In the genomic region with DNA sequence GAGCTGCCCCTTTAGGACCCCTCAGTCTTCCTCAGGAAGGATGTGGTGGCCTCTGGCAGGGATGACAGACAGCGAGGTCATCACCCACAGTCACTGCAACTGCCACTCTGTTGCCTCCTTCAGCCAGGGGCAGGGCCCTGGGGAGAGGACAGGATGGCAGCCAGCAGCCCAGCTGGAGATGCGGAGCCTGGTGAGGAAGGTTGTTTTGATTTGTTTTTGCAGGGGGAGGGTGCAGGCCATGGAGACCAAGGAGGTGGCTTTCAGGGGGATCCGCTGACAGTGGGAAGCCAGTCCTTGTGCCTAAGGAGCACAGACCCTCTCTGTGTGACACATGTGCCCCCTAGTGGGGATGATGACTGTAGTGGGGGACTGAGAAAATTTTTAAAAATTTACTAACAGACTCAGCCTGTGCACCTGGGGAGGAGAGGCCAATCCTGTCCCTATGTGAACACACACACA, we compare ENCODE assay signal across 8 cellular contexts. TPM values are rescaled to one million over a fixed set of nuclear protein-coding genes. Genes with fewer than 3 reads are reported as not detected.
DNase-seq lines count a peak whose midpoint lies in the region; ATAC-seq and TF ChIP-seq lines count a peak whose summit lies in the region.

No MANE protein-coding gene starts in this region.

- DNase-seq in NCI-H2227 (lab: John Stamatoyannopoulos, UW; ENCODE audit: unreplicated experiment), result peak; percentile 74
- DNase-seq in activated CD8-positive, alpha-beta memory T cell treated with anti-CD3 and anti-CD28 coated beads for 24 hours, result peak; percentile 77
- no peak for DNase-seq in epithelial cell of prostate (ENCODE audit: low read depth, low spot score)
- no peak for DNase-seq in upper lobe of right lung
- DNase-seq in NCI-H128 (lab: John Stamatoyannopoulos, UW; ENCODE audit: unreplicated experiment), result no peak

- peak; percentile 72 for ATAC-seq in upper lobe of right lung

- TF ChIP-seq CTCF in GM12872 (IDR thresholded peaks at IDR 0.05; ENCODE audit: insufficient read depth, low read depth, low read length) (peak; percentile 85), upper lobe of right lung (IDR thresholded peaks at IDR 0.05) (peak; percentile 68)

- intact Hi-C loops in upper lobe of right lung (cut with DNase I), result no loop called here

- H3K4me3 ChIP-seq in ACC112 (ENCODE audit: low read depth, low read length), result no peak overlapping the region
- H3K4me3 ChIP-seq in muscle layer of colon (ENCODE audit: low read depth in 1 of 2, low read length in 2 of 2), result no peak overlapping the region
- H3K4me3 ChIP-seq in upper lobe of right lung, result no peak overlapping the region

- H3K79me2 ChIP-seq in ACC112 (ENCODE audit: control insufficient read depth, insufficient read depth, low read length, unreplicated experiment), result no peaks in the 10 kb centered on the region

- H3K36me3 ChIP-seq in ACC112 (ENCODE audit: insufficient read depth, low read length), result no peaks in the 10 kb centered on the region
- H3K36me3 ChIP-seq in muscle layer of colon (ENCODE audit: insufficient read depth, low read length), result no peaks in the 10 kb centered on the region
- no peaks in the 10 kb centered on the region for H3K36me3 ChIP-seq in upper lobe of right lung

- H2AFZ ChIP-seq in ACC112 (ENCODE audit: low read length, unreplicated experiment), result no peak overlapping the region

- H3K4me1 ChIP-seq in ACC112 (ENCODE audit: control insufficient read depth, insufficient read depth, low read length, unreplicated experiment) (peaks cover 40% of the 10 kb centered on the region), muscle layer of colon (ENCODE audit: insufficient read depth, low read length) (peaks cover 14% of the 10 kb centered on the region), upper lobe of right lung (peaks cover 53% of the 10 kb centered on the region)

- H3K9me3 ChIP-seq in muscle layer of colon (ENCODE audit: low read length) (no peaks in the 10 kb centered on the region), upper lobe of right lung (no peaks in the 10 kb centered on the region)

- H3K27me3 ChIP-seq in ACC112 (ENCODE audit: insufficient read depth, low read length) (no peaks in the 10 kb centered on the region), muscle layer of colon (ENCODE audit: control insufficient read depth in 1 of 2, insufficient read depth in 2 of 2, low read length in 2 of 2) (peaks cover 0 to 4% of the 10 kb centered on the region in 2 donors), upper lobe of right lung (no peaks in the 10 kb centered on the region)

- peak overlapping the region; percentile 37 for H3K9ac ChIP-seq in muscle layer of colon (ENCODE audit: low read length)

- peak overlapping the region; percentile 93 for H3K27ac ChIP-seq in ACC112 (ENCODE audit: low read depth, low read length)
- H3K27ac ChIP-seq in epithelial cell of prostate, result peak overlapping the region; percentile 90
- peak overlapping the region; percentile 41 for H3K27ac ChIP-seq in muscle layer of colon (ENCODE audit: low read depth, low read length)
- H3K27ac ChIP-seq in upper lobe of right lung, result peak overlapping the region; percentile 42

RNA-seq across cellular contexts. Expression of a gene that starts 7.4 kb away (rescaled TPM):
- total RNA-seq in upper lobe of right lung, result 7.7 TPM

RNA-seq across cellular contexts. Expression of a gene that starts 9.7 kb away (rescaled TPM):
- total RNA-seq in upper lobe of right lung, result 34.3 TPM

RNA-seq across cellular contexts. Expression of a gene that starts 38.4 kb away (rescaled TPM):
- 24.5 TPM for total RNA-seq in upper lobe of right lung

RNA-seq across cellular contexts. Expression of a gene that starts 46.0 kb away (rescaled TPM):
- 46.4 TPM for total RNA-seq in upper lobe of right lung

Comparison
In these comparisons a context has a peak if more than half of its experiments do, and no peak if none do; other contexts are left out.
1. H3K27ac ChIP-seq: peak in every context shown above with its lines; median percentile 93 in ACC112; 90 in epithelial cell of prostate; 42 in upper lobe of right lung; 41 in muscle layer of colon.
2. DNase-seq: peak in NCI-H2227 (single experiment) and activated CD8-positive, alpha-beta memory T cell treated with anti-CD3 and anti-CD28 coated beads for 24 hours (single experiment); none in epithelial cell of prostate (single experiment), upper lobe of right lung (single experiment) and NCI-H128 (single experiment).